In genomic region chr1:22920026-22920733, GRCh38 we compare ENCODE assay signal across 29 cellular contexts. TPM values are rescaled to one million over a fixed set of nuclear protein-coding genes. Genes with fewer than 3 reads are reported as not detected.
"Had no signal": no experiment of that assay in that cellular context is flagged by ENCODE, and none has a peak within 500 bp of the region (broad histone marks: within the 10 kb centered on the region; RNA-seq: fewer than 3 reads in every experiment).

No MANE protein-coding gene starts in this region.

- H3K27me3 ChIP-seq: brain microvascular endothelial cell, Peyer's patch had no signal

- H3K4me3 ChIP-seq: K562, Peyer's patch had no signal

- H3K36me3 Mint-ChIP-seq: activated CD8-positive, alpha-beta memory T cell treated with anti-CD3 and anti-CD28 coated beads, Interleukin-2, amount 10 ng/mL, durations not matched to agents 7 days and 5 days; activated naive CD4-positive, alpha-beta T cell treated with anti-CD3 and anti-CD28 coated beads, Interleukin-2, amount 50 U/mL, for 72 hours; WTC11 had no signal

- DNase-seq: activated CD4-positive, alpha-beta T cell treated with anti-CD3 and anti-CD28 coated beads for 48 hours; activated CD4-positive, alpha-beta T cell treated with anti-CD3 and anti-CD28 coated beads, Interleukin-2, amount 50 U/mL, for 4 hours; activated CD4-positive, CD25-positive, alpha-beta regulatory T cell treated with anti-CD3 and anti-CD28 coated beads, Interleukin-2, amount 50 U/mL, for 72 hours; activated CD8-positive, alpha-beta memory T cell treated with anti-CD3 and anti-CD28 coated beads, Interleukin-2, amount 10 ng/mL, durations not matched to agents 7 days and 5 days; activated effector memory CD4-positive, alpha-beta T cell treated with anti-CD3 and anti-CD28 coated beads, Interleukin-2, amount 50 U/mL, for 16 hours; activated naive CD4-positive, alpha-beta T cell treated with Interleukin-2 at 50 U/mL for 16 hours; activated naive CD8-positive, alpha-beta T cell treated with anti-CD3 and anti-CD28 coated beads, Interleukin-2, amount 50 U/mL, for 24 hours; activated T-cell treated with anti-CD3 and anti-CD28 coated beads, Interleukin-2, amount 50 U/mL, for 24 hours; amniotic stem cell; brain microvascular endothelial cell; caudate nucleus; Karpas-422; MM.1S; NCI-H1105; NCI-H1436; NCI-H1694 treated with DMSO at 0.1 percent for 48 hours; NCI-H2029 treated with DMSO at 0.1 percent for 48 hours; NCI-H2171 treated with DMSO at 0.1 percent for 48 hours; NCI-H345; NCI-H510A treated with DMSO at 0.1 percent for 48 hours; NCI-H69; NK-92 treated with Interleukin-12 subunit alpha and Interleukin-12 subunit beta, amount 100 ng/mL, for 24 hours; Peyer's patch; SIG-M5; T-helper 17 cell; T-helper 9 cell had no signal

- H3K36me3 ChIP-seq: brain microvascular endothelial cell, Peyer's patch had no signal

- H3K9me3 Mint-ChIP-seq: activated naive CD4-positive, alpha-beta T cell treated with anti-CD3 and anti-CD28 coated beads, Interleukin-2, amount 50 U/mL, for 72 hours; activated naive CD8-positive, alpha-beta T cell treated with anti-CD3 and anti-CD28 coated beads, Interleukin-2, amount 50 U/mL, for 24 hours; activated T-cell treated with anti-CD3 and anti-CD28 coated beads, Interleukin-2, amount 50 U/mL, for 24 hours; WTC11 had no signal

- H3K9me3 ChIP-seq: Peyer's patch had no signal

- H3K27ac Mint-ChIP-seq: activated CD8-positive, alpha-beta memory T cell treated with anti-CD3 and anti-CD28 coated beads, Interleukin-2, amount 10 ng/mL, durations not matched to agents 7 days and 5 days; activated naive CD4-positive, alpha-beta T cell treated with anti-CD3 and anti-CD28 coated beads, Interleukin-2, amount 50 U/mL, for 72 hours; activated naive CD8-positive, alpha-beta T cell treated with anti-CD3 and anti-CD28 coated beads, Interleukin-2, amount 50 U/mL, for 24 hours; activated T-cell treated with anti-CD3 and anti-CD28 coated beads, Interleukin-2, amount 50 U/mL, for 24 hours; T-helper 17 cell; WTC11 had no signal

- H3K4me3 Mint-ChIP-seq: activated CD8-positive, alpha-beta memory T cell treated with anti-CD3 and anti-CD28 coated beads, Interleukin-2, amount 10 ng/mL, durations not matched to agents 7 days and 5 days; activated naive CD8-positive, alpha-beta T cell treated with anti-CD3 and anti-CD28 coated beads, Interleukin-2, amount 50 U/mL, for 24 hours; activated T-cell treated with anti-CD3 and anti-CD28 coated beads, Interleukin-2, amount 50 U/mL, for 24 hours; T-helper 17 cell; WTC11 had no signal

- H3K27ac ChIP-seq: brain microvascular endothelial cell, Peyer's patch had no signal

- H3K4me1 Mint-ChIP-seq: activated CD8-positive, alpha-beta memory T cell treated with anti-CD3 and anti-CD28 coated beads, Interleukin-2, amount 10 ng/mL, durations not matched to agents 7 days and 5 days; activated naive CD8-positive, alpha-beta T cell treated with anti-CD3 and anti-CD28 coated beads, Interleukin-2, amount 50 U/mL, for 24 hours; WTC11 had no signal

- ATAC-seq: activated CD8-positive, alpha-beta memory T cell treated with anti-CD3 and anti-CD28 coated beads, Interleukin-2, amount 10 ng/mL, durations not matched to agents 7 days and 5 days; activated naive CD4-positive, alpha-beta T cell treated with anti-CD3 and anti-CD28 coated beads, Interleukin-2, amount 50 U/mL, for 72 hours; activated naive CD8-positive, alpha-beta T cell treated with anti-CD3 and anti-CD28 coated beads, Interleukin-2, amount 50 U/mL, for 24 hours; K562; T-helper 17 cell; WTC11 had no signal

- H3K4me1 ChIP-seq: Peyer's patch had no signal

- FAIRE-seq: K562 had no signal

RNA-seq across cellular contexts. Expression of gene LACTBL1, which starts 52.5 kb away (rescaled TPM):
- total RNA-seq: activated CD8-positive, alpha-beta memory T cell treated with anti-CD3 and anti-CD28 coated beads, Interleukin-2, amount 10 ng/mL, durations not matched to agents 7 days and 5 days; activated naive CD4-positive, alpha-beta T cell treated with anti-CD3 and anti-CD28 coated beads, Interleukin-2, amount 50 U/mL, for 72 hours; K562; Peyer's patch; T-helper 17 cell; WTC11 had no signal
